Comparison of ENCODE assay signal across 8 cellular contexts in genomic region chr2:19312949-19313348, GRCh38. TPM values are rescaled to one million over a fixed set of nuclear protein-coding genes. Genes with fewer than 3 reads are reported as not detected.
A peak's percentile ranks its signal among the peaks of the same experiment; 100 is the strongest.
DNase-seq lines count a peak whose midpoint lies in the region; ATAC-seq and TF ChIP-seq lines count a peak whose summit lies in the region.

No MANE protein-coding gene starts in this region.

- no peak overlapping the region for H3K4me3 ChIP-seq in BE2C (ENCODE audit: low read depth, low read length)
- no peak overlapping the region for H3K4me3 ChIP-seq in OCI-LY1 (ENCODE audit: low read depth, low read length, poor library complexity, severe bottlenecking)
- H3K4me3 ChIP-seq in left ventricle myocardium inferior = no peak overlapping the region

- no peaks in the 10 kb centered on the region for H3K79me2 ChIP-seq in OCI-LY1 (ENCODE audit: insufficient read depth, low read length)

- H3K9me3 ChIP-seq in BE2C (no peaks in the 10 kb centered on the region), OCI-LY1 (ENCODE audit: low read length) (no peaks in the 10 kb centered on the region), left ventricle myocardium inferior (replicated peaks) (no peaks in the 10 kb centered on the region)

- intact Hi-C loops in left ventricle myocardium inferior (cut with micrococcal nuclease) = no loop called here

- no peaks in the 10 kb centered on the region for H4K20me1 ChIP-seq in OCI-LY1 (ENCODE audit: insufficient read depth, low read length)

- POLR2A ChIA-PET in activated CD8-positive, alpha-beta T cell treated with anti-CD3 and anti-CD28 coated beads, Interleukin-2, amount 10 ng/mL, durations not matched to agents 7 days and 5 days (lab: Charles Lee) = no interaction called here

- H3K27ac Mint-ChIP-seq in activated CD8-positive, alpha-beta T cell treated with anti-CD3 and anti-CD28 coated beads, Interleukin-2, amount 10 ng/mL, durations not matched to agents 7 days and 5 days = no peak overlapping the region

- H3K36me3 ChIP-seq in BE2C (no peaks in the 10 kb centered on the region), OCI-LY1 (ENCODE audit: insufficient read depth, low read length) (no peaks in the 10 kb centered on the region), left ventricle myocardium inferior (no peaks in the 10 kb centered on the region)

- no peak for DNase-seq in BE2C
- no peak for DNase-seq in left ventricle myocardium inferior
- no peak for DNase-seq in activated gamma-delta T cell treated with Interleukin-2 at 50 U/mL for 16 hours
- no peak for DNase-seq in NCI-H2081 (lab: John Stamatoyannopoulos, UW)
- DNase-seq in activated CD8-positive, alpha-beta T cell treated with anti-CD3 and anti-CD28 coated beads, Interleukin-2, amount 10 ng/mL, durations not matched to agents 7 days and 5 days = no peak

- H3K27me3 ChIP-seq in BE2C (no peaks in the 10 kb centered on the region), OCI-LY1 (ENCODE audit: insufficient read depth, low read length) (no peaks in the 10 kb centered on the region), left ventricle myocardium inferior (ENCODE audit: low read depth) (no peaks in the 10 kb centered on the region)

- H3K9me3 Mint-ChIP-seq in activated CD8-positive, alpha-beta T cell treated with anti-CD3 and anti-CD28 coated beads, Interleukin-2, amount 10 ng/mL, durations not matched to agents 7 days and 5 days (ENCODE audit: insufficient read depth) = no peaks in the 10 kb centered on the region

- ATAC-seq in GM21381 (IDR thresholded peaks at IDR 0.05; ENCODE audit: unreplicated experiment) (peak; percentile 54), GM19397 (IDR thresholded peaks at IDR 0.05; ENCODE audit: unreplicated experiment) (no peak)
- no peak for ATAC-seq in activated CD8-positive, alpha-beta T cell treated with anti-CD3 and anti-CD28 coated beads, Interleukin-2, amount 10 ng/mL, durations not matched to agents 7 days and 5 days

- no peak overlapping the region for H3K4me3 Mint-ChIP-seq in activated CD8-positive, alpha-beta T cell treated with anti-CD3 and anti-CD28 coated beads, Interleukin-2, amount 10 ng/mL, durations not matched to agents 7 days and 5 days

- no peaks in the 10 kb centered on the region for H3K36me3 Mint-ChIP-seq in activated CD8-positive, alpha-beta T cell treated with anti-CD3 and anti-CD28 coated beads, Interleukin-2, amount 10 ng/mL, durations not matched to agents 7 days and 5 days (ENCODE audit: low read depth)

- H3K4me2 ChIP-seq in OCI-LY1 (ENCODE audit: low read length) = no peak overlapping the region

- H3K9me2 ChIP-seq in OCI-LY1 (ENCODE audit: low read depth, low read length) = no peaks in the 10 kb centered on the region

- no peak overlapping the region for H2AFZ ChIP-seq in OCI-LY1 (ENCODE audit: low read length)

- CTCF ChIA-PET in activated CD8-positive, alpha-beta T cell treated with anti-CD3 and anti-CD28 coated beads, Interleukin-2, amount 10 ng/mL, durations not matched to agents 7 days and 5 days (lab: Charles Lee) = no interaction called here

- H3F3A ChIP-seq in OCI-LY1 (ENCODE audit: insufficient read depth, low read length) = no peaks in the 10 kb centered on the region

- H3K9ac ChIP-seq in OCI-LY1 (ENCODE audit: low read length) = no peak overlapping the region

- H3K4me1 Mint-ChIP-seq in activated CD8-positive, alpha-beta T cell treated with anti-CD3 and anti-CD28 coated beads, Interleukin-2, amount 10 ng/mL, durations not matched to agents 7 days and 5 days (ENCODE audit: low read depth) = no peaks in the 10 kb centered on the region

- peak; percentile 21 for TF ChIP-seq CTCF in BE2C (IDR thresholded peaks at IDR 0.05; ENCODE audit: low read depth, low read length)
- peak; percentile 30; the same call in 1 of the 2 replicates for TF ChIP-seq CTCF in OCI-LY1 (IDR thresholded peaks at IDR 0.05; ENCODE audit: low read length)
- TF ChIP-seq CTCF in left ventricle myocardium inferior (IDR thresholded peaks at IDR 0.05; ENCODE audit: borderline replicate concordance) = peak; percentile 46

- H3K27ac ChIP-seq in OCI-LY1 (ENCODE audit: low read depth, low read length, poor library complexity, severe bottlenecking) = no peak overlapping the region
- H3K27ac ChIP-seq in left ventricle myocardium inferior (replicated peaks) = no peak overlapping the region

- H3K4me1 ChIP-seq in BE2C (no peaks in the 10 kb centered on the region), OCI-LY1 (ENCODE audit: insufficient read depth, low read length, severe bottlenecking) (no peaks in the 10 kb centered on the region), left ventricle myocardium inferior (no peaks in the 10 kb centered on the region)

- no peaks in the 10 kb centered on the region for H3K27me3 Mint-ChIP-seq in activated CD8-positive, alpha-beta T cell treated with anti-CD3 and anti-CD28 coated beads, Interleukin-2, amount 10 ng/mL, durations not matched to agents 7 days and 5 days (ENCODE audit: low read depth)

RNA-seq across cellular contexts. Expression of gene OSR1, which starts 45.5 kb away (rescaled TPM):
- not detected for polyA plus RNA-seq in BE2C (2012; ENCODE audit: insufficient read depth, insufficient read length, low read depth)
- 2.7 TPM for total RNA-seq in left ventricle myocardium inferior
- total RNA-seq in activated CD8-positive, alpha-beta T cell treated with anti-CD3 and anti-CD28 coated beads, Interleukin-2, amount 10 ng/mL, durations not matched to agents 7 days and 5 days = not detected
